Comparison of ENCODE assay signal across 6 cellular contexts in genomic region chr17:46887717-46888116, GRCh38. TPM values are rescaled to one million over a fixed set of nuclear protein-coding genes. Genes with fewer than 3 reads are reported as not detected.
"Had no signal": no experiment of that assay in that cellular context is flagged by ENCODE, and none has a peak within 500 bp of the region (broad histone marks: within the 10 kb centered on the region; RNA-seq: fewer than 3 reads in every experiment).

No MANE protein-coding gene starts in this region.

- DNase-seq: H9, HCEC 1CT had no signal

- ATAC-seq: GM23338 had no signal

- H3K4me2 ChIP-seq: GM23338 had no signal

- H3K4me3 ChIP-seq: GM23338 had no signal

- FAIRE-seq: H1, H54 had no signal

RNA-seq across cellular contexts. Expression of gene WNT9B, which starts 36.3 kb away (rescaled TPM):
- polyA plus RNA-seq: GM23338, IgD-negative memory B cell had no signal
